21 cellular contexts compared by ENCODE assay signal in genomic region chr13:27309401-27309958, GRCh38.
"Had no signal": no experiment of that assay in that cellular context is flagged by ENCODE, and none has a peak within 500 bp of the region (broad histone marks: within the 10 kb centered on the region; RNA-seq: fewer than 3 reads in every experiment).

No MANE protein-coding gene starts in this region.

- H3K9me3 Mint-ChIP-seq: activated naive CD4-positive, alpha-beta T cell treated with anti-CD3 and anti-CD28 coated beads, Interleukin-2, amount 50 U/mL, for 24 hours; activated T-cell treated with anti-CD3 and anti-CD28 coated beads, Interleukin-2, amount 50 U/mL, for 4 hours; activated T-helper 2 cell treated with anti-CD3 and anti-CD28 coated beads, Interferon-gamma antibody, Interleukin-2, Interleukin-4, amounts not matched to agents 10 μg/mL and 5 μg/mL and 100 μg/mL, durations not matched to agents 14 hours and 24 hours and 36 hours; mesothelial cell of epicardium; neural crest cell; T-helper 2 cell treated with Interferon-gamma antibody and Interleukin-4, amounts not matched to agents 5 μg/mL and 100 μg/mL, for 36 hours had no signal

- H3K36me3 ChIP-seq: gastrocnemius medialis, right atrium auricular region, tibial nerve had no signal

- ATAC-seq: activated T-cell treated with anti-CD3 and anti-CD28 coated beads, Interleukin-2, amount 50 U/mL, for 4 hours; gastrocnemius medialis; left ventricle myocardium superior; naive thymus-derived CD4-positive, alpha-beta T cell had no signal

- H3K4me1 ChIP-seq: gastrocnemius medialis, right atrium auricular region, tibial nerve had no signal

- H3K27me3 Mint-ChIP-seq: activated naive CD4-positive, alpha-beta T cell treated with anti-CD3 and anti-CD28 coated beads, Interleukin-2, amount 50 U/mL, for 24 hours had no signal

- H3K4me3 Mint-ChIP-seq: activated naive CD4-positive, alpha-beta T cell treated with anti-CD3 and anti-CD28 coated beads, Interleukin-2, amount 50 U/mL, for 24 hours; activated T-cell treated with anti-CD3 and anti-CD28 coated beads, Interleukin-2, amount 50 U/mL, for 4 hours; mesothelial cell of epicardium; naive thymus-derived CD4-positive, alpha-beta T cell; neural crest cell; T-helper 2 cell treated with Interferon-gamma antibody and Interleukin-4, amounts not matched to agents 5 μg/mL and 100 μg/mL, for 36 hours had no signal

- DNase-seq: activated CD4-positive, alpha-beta T cell treated with anti-CD3 and anti-CD28 coated beads for 4 hours; activated CD4-positive, alpha-beta T cell treated with anti-CD3 and anti-CD28 coated beads, Interleukin-2, amount 50 U/mL, for 4 hours; activated T-cell treated with anti-CD3 and anti-CD28 coated beads, Interleukin-2, amount 50 U/mL, for 4 hours; dermis blood vessel endothelial cell; effector CD4-positive, alpha-beta T cell; gastrocnemius medialis; glutamatergic neuron; left ventricle myocardium superior; naive thymus-derived CD4-positive, alpha-beta T cell; occipital lobe; stimulated activated CD4-positive, alpha-beta T cell treated with anti-CD3 and anti-CD28 coated beads, Interleukin-15, amount 100 ng/mL, for 24 hours; stimulated activated naive CD4-positive, alpha-beta T cell treated with Interleukin-2 at 50 U/mL for 16 hours; T-helper 1 cell had no signal

- H3K27ac ChIP-seq: gastrocnemius medialis, right atrium auricular region, tibial nerve, VCaP had no signal

- H3K4me3 ChIP-seq: gastrocnemius medialis, right atrium auricular region, tibial nerve had no signal

- H3K36me3 Mint-ChIP-seq: activated naive CD4-positive, alpha-beta T cell treated with anti-CD3 and anti-CD28 coated beads, Interleukin-2, amount 50 U/mL, for 24 hours; mesothelial cell of epicardium; naive thymus-derived CD4-positive, alpha-beta T cell had no signal

- H3K27ac Mint-ChIP-seq: activated naive CD4-positive, alpha-beta T cell treated with anti-CD3 and anti-CD28 coated beads, Interleukin-2, amount 50 U/mL, for 24 hours; activated T-helper 2 cell treated with anti-CD3 and anti-CD28 coated beads, Interferon-gamma antibody, Interleukin-2, Interleukin-4, amounts not matched to agents 10 μg/mL and 5 μg/mL and 100 μg/mL, durations not matched to agents 14 hours and 24 hours and 36 hours; mesothelial cell of epicardium; T-helper 2 cell treated with Interferon-gamma antibody and Interleukin-4, amounts not matched to agents 5 μg/mL and 100 μg/mL, for 36 hours had no signal

- H3K27me3 ChIP-seq: gastrocnemius medialis, right atrium auricular region, tibial nerve had no signal

- H3K9me3 ChIP-seq: gastrocnemius medialis, right atrium auricular region, tibial nerve had no signal
